In genomic region chr5:67334383-67334782, GRCh38 we compare ENCODE assay signal across 25 cellular contexts.
"Had no signal": no experiment of that assay in that cellular context is flagged by ENCODE, and none has a peak within 500 bp of the region (broad histone marks: within the 10 kb centered on the region; RNA-seq: fewer than 3 reads in every experiment).

No MANE protein-coding gene starts in this region.

- H3K36me3 Mint-ChIP-seq: mesothelial cell of epicardium; naive B cell; stimulated activated effector memory CD8-positive, alpha-beta T cell treated with anti-CD3 and anti-CD28 coated beads, Interleukin-12 subunit alpha, Interleukin-12 subunit beta, amount 100 ng/mL, for 72 hours had no signal

- ATAC-seq: foreskin keratinocyte; gastroesophageal sphincter; heart left ventricle; left lobe of liver; mucosa of descending colon; psoas muscle; right cardiac atrium; stimulated activated effector memory CD8-positive, alpha-beta T cell treated with anti-CD3 and anti-CD28 coated beads, Interleukin-12 subunit alpha, Interleukin-12 subunit beta, amount 100 ng/mL, for 72 hours had no signal

- FAIRE-seq: endothelial cell of umbilical vein, kidney had no signal

- H3K4me3 Mint-ChIP-seq: memory B cell; mesothelial cell of epicardium; naive B cell; nephron progenitor cell; stimulated activated effector memory CD8-positive, alpha-beta T cell treated with anti-CD3 and anti-CD28 coated beads, Interleukin-12 subunit alpha, Interleukin-12 subunit beta, amount 100 ng/mL, for 72 hours had no signal

- DNase-seq: dermis blood vessel endothelial cell; effector memory CD4-positive, alpha-beta T cell; foreskin keratinocyte; heart left ventricle; kidney; mucosa of descending colon; naive B cell; nephron progenitor cell; nucleus accumbens; posterior cingulate gyrus; psoas muscle; right cardiac atrium; sigmoid colon; stimulated activated CD4-positive, alpha-beta T cell treated with anti-CD3 and anti-CD28 coated beads, Interleukin-2, amount 100 ng/mL, for 24 hours; stimulated activated CD4-positive, alpha-beta T cell treated with anti-CD3 and anti-CD28 coated beads, Interleukin-4, amount 100 ng/mL, for 24 hours; stimulated activated naive CD4-positive, alpha-beta T cell treated with Interleukin-2 at 50 U/mL for 16 hours; stomach; thyroid gland; trophoblast cell had no signal

- H3K4me1 Mint-ChIP-seq: memory B cell; mesothelial cell of epicardium; naive B cell; stimulated activated effector memory CD8-positive, alpha-beta T cell treated with anti-CD3 and anti-CD28 coated beads, Interleukin-12 subunit alpha, Interleukin-12 subunit beta, amount 100 ng/mL, for 72 hours had no signal

- H3K27ac Mint-ChIP-seq: memory B cell; mesothelial cell of epicardium; naive B cell; nephron progenitor cell; stimulated activated effector memory CD8-positive, alpha-beta T cell treated with anti-CD3 and anti-CD28 coated beads, Interleukin-12 subunit alpha, Interleukin-12 subunit beta, amount 100 ng/mL, for 72 hours had no signal
